Comparison of ENCODE assay signal across 22 cellular contexts in the genomic region with DNA sequence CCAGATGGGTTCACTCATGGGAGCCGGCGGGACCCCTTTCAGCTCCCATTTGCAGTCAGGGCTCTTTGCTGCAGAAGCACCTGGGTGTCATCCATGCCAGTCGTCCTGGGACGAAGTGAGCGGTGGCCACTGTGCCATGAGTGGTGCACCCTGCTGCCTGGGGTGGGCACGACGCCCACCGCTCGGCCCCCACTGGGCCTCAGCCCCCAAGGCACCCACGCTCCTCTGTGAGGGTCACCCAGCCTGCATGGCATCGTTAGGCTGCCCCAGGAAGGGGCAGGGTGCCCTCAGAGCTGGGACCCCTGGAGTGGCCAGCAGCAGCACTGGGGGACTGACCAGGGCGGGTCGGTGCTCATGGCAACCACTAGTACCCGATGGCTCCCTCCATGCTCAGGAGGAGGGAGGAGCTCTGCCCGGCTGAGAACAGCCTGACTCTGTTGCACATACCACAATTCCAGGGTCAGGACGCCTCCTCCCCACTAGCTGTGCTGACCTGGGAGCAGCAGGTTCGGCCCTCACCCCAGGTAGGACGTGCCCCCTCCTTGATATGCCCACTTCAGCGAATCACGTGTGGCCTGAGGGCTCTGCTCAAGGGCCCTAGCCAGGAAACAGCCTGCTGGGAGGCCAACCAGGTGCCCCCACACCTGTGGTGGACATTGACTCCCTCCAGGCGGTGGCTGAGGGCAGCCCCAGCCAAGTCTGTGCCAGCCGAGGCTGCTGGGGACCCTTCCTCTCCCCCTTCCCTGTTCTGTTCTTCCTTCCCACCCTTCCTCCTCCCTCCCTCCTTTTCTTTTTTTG. TPM values are rescaled to one million over a fixed set of nuclear protein-coding genes. Genes with fewer than 3 reads are reported as not detected.
"Had no signal": no experiment of that assay in that cellular context is flagged by ENCODE, and none has a peak within 500 bp of the region (broad histone marks: within the 10 kb centered on the region; RNA-seq: fewer than 3 reads in every experiment).

No MANE protein-coding gene starts in this region.

- H3K4me1 ChIP-seq: parathyroid adenoma, tibial nerve had no signal

- DNase-seq: activated naive CD4-positive, alpha-beta T cell; anterior cingulate cortex; central memory CD4-positive, alpha-beta T cell; endodermal cell; foreskin melanocyte; hypothalamus; islet precursor cell; naive thymus-derived CD4-positive, alpha-beta T cell; stimulated activated CD4-positive, alpha-beta T cell treated with anti-CD3 and anti-CD28 coated beads, Interleukin-2, amount 100 ng/mL, for 24 hours; stimulated activated naive CD8-positive, alpha-beta T cell treated with anti-CD3 and anti-CD28 coated beads, Interleukin-15, Interleukin-2, amounts not matched to agents 100 U/mL and 50 U/mL, for 24 hours; substantia nigra; T1000 had no signal

- H3K36me3 ChIP-seq: neutrophil, tibial nerve had no signal

- H3K4me3 ChIP-seq: dorsolateral prefrontal cortex, tibial nerve had no signal

- H3K4me3 Mint-ChIP-seq: activated T-helper 1 cell treated with anti-CD3 and anti-CD28 coated beads, Interleukin-12 subunit alpha, Interleukin-12 subunit beta, Interleukin-2, Interleukin-4 antibody, amounts not matched to agents 30 ng/mL and 10 ng/mL and 1 ng/mL, durations not matched to agents 14 hours and 24 hours and 36 hours; brain; endodermal cell; memory B cell; naive thymus-derived CD4-positive, alpha-beta T cell had no signal

- H3K4me1 Mint-ChIP-seq: memory B cell had no signal

- FAIRE-seq: colon had no signal

- H3K27ac ChIP-seq: dorsolateral prefrontal cortex, epithelial cell of prostate, neutrophil, parathyroid adenoma, tibial nerve had no signal

- ATAC-seq: naive thymus-derived CD4-positive, alpha-beta T cell; stimulated activated naive CD8-positive, alpha-beta T cell treated with anti-CD3 and anti-CD28 coated beads, Interleukin-15, Interleukin-2, amounts not matched to agents 100 U/mL and 50 U/mL, for 24 hours had no signal

- H3K27ac Mint-ChIP-seq: activated T-helper 1 cell treated with anti-CD3 and anti-CD28 coated beads, Interleukin-12 subunit alpha, Interleukin-12 subunit beta, Interleukin-2, Interleukin-4 antibody, amounts not matched to agents 30 ng/mL and 10 ng/mL and 1 ng/mL, durations not matched to agents 14 hours and 24 hours and 36 hours; memory B cell; naive thymus-derived CD4-positive, alpha-beta T cell had no signal

- H3K9me3 Mint-ChIP-seq: activated T-helper 1 cell treated with anti-CD3 and anti-CD28 coated beads, Interleukin-12 subunit alpha, Interleukin-12 subunit beta, Interleukin-2, Interleukin-4 antibody, amounts not matched to agents 30 ng/mL and 10 ng/mL and 1 ng/mL, durations not matched to agents 14 hours and 24 hours and 36 hours; endodermal cell had no signal

- H3K9me3 ChIP-seq: neutrophil had no signal

- H3K36me3 Mint-ChIP-seq: brain, memory B cell had no signal

RNA-seq across cellular contexts. Expression of a gene that starts 28.5 kb away (rescaled TPM):
- total RNA-seq: activated T-helper 1 cell treated with anti-CD3 and anti-CD28 coated beads, Interleukin-12 subunit alpha, Interleukin-12 subunit beta, Interleukin-2, Interleukin-4 antibody, amounts not matched to agents 30 ng/mL and 10 ng/mL and 1 ng/mL, durations not matched to agents 14 hours and 24 hours and 36 hours; T-helper 1 cell treated with Interleukin-12 subunit alpha and Interleukin-12 subunit beta and Interleukin-4 antibody, amounts not matched to agents 30 ng/mL and 1 ng/mL, for 36 hours had no signal
